Comparison of ENCODE assay signal across 16 cellular contexts in the genomic region with DNA sequence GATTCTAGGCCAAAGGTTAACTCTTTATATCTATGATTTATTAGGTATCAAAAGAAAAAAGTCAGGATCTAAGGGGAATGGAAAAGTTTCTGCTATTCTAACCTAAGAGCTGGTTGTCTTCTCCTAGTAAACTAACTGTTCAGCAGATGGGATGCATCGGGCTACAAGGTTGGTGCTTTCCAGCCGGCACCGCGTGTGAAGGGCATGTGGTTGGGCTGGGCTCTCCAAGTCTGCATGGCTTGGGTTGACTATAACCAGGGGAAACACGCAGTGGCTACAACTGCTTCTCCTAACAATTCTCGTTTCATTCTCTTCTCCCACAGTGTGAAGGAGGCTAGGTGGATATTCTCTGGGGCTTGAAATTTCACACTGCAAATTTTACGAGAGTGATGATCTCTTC.
DNase-seq lines count a peak whose midpoint lies in the region; ATAC-seq and TF ChIP-seq lines count a peak whose summit lies in the region.
"Had no signal": no experiment of that assay in that cellular context is flagged by ENCODE, and none has a peak within 500 bp of the region (broad histone marks: within the 10 kb centered on the region; RNA-seq: fewer than 3 reads in every experiment).

No MANE protein-coding gene starts in this region.

- no peak overlapping the region for H3K9ac ChIP-seq in GM23248

- H3K79me2 ChIP-seq in GM23248 (ENCODE audit: insufficient read depth): no peaks in the 10 kb centered on the region

- H3K9me2 ChIP-seq in GM23248 (ENCODE audit: insufficient read depth): no peaks in the 10 kb centered on the region

- in situ Hi-C loops in GM23248 (cut with MboI) (loop anchor here (10.0 to 25.0 kb wide), 2 partner anchors 275 to 437 kb away; no protein-coding TSS in a partner anchor), HAP-1 (cut with MboI; ENCODE audit: low sequenced_read_pairs) (loop anchor here (25.0 kb wide), 1 partner anchor 262 kb away; no protein-coding TSS in a partner anchor)

- ATAC-seq in upper lobe of left lung (ENCODE audit: low FRiP score in 2 of 2): peak; percentile 31 to 38

- H3K9me3 ChIP-seq in GM23248 (ENCODE audit: low read depth) (no peaks in the 10 kb centered on the region), upper lobe of left lung (no peaks in the 10 kb centered on the region), HAP-1 (no peaks in the 10 kb centered on the region)
- no peaks in the 10 kb centered on the region for H3K9me3 ChIP-seq in effector memory CD4-positive, alpha-beta T cell (ENCODE audit: control insufficient read depth, low read length)
- H3K9me3 ChIP-seq: BE2C, SJCRH30 had no signal

- H3K27ac ChIP-seq in GM23248 (no peak overlapping the region), upper lobe of left lung (no peak overlapping the region)
- no peak overlapping the region for H3K27ac ChIP-seq in effector memory CD4-positive, alpha-beta T cell (ENCODE audit: insufficient read depth, low read length, poor library complexity, severe bottlenecking)
- H3K27ac ChIP-seq: PC-9, SJCRH30 had no signal

- no peak for TF ChIP-seq EP300 in upper lobe of left lung (IDR thresholded peaks at IDR 0.05)

- H3K27me3 ChIP-seq in GM23248 (replicated peaks; ENCODE audit: insufficient read depth): no peaks in the 10 kb centered on the region; the same call in 1 of the 2 replicates
- no peaks in the 10 kb centered on the region for H3K27me3 ChIP-seq in upper lobe of left lung
- no peaks in the 10 kb centered on the region for H3K27me3 ChIP-seq in effector memory CD4-positive, alpha-beta T cell (replicated peaks; ENCODE audit: control insufficient read depth, insufficient read depth, low read length, poor library complexity, severe bottlenecking)
- peaks cover 3% of the 10 kb centered on the region; the same call in 1 of the 2 replicates for H3K27me3 ChIP-seq in HAP-1 (ENCODE audit: low read depth)
- H3K27me3 ChIP-seq: BE2C, SJCRH30 had no signal

- H2AFZ ChIP-seq in GM23248: no peak overlapping the region; the same call in 1 of the 2 replicates
- H2AFZ ChIP-seq: GM23338, PC-9 had no signal

- no peak for TF ChIP-seq POLR2A in upper lobe of left lung (IDR thresholded peaks at IDR 0.05)

- no peaks in the 10 kb centered on the region for H3F3A ChIP-seq in GM23248 (ENCODE audit: insufficient read depth)

- H3K4me3 ChIP-seq in GM23248 (no peak overlapping the region), upper lobe of left lung (no peak overlapping the region), HAP-1 (no peak overlapping the region)
- no peak overlapping the region for H3K4me3 ChIP-seq in effector memory CD4-positive, alpha-beta T cell (ENCODE audit: insufficient read depth, low read depth, low read length, poor library complexity, severe bottlenecking)
- H3K4me3 ChIP-seq: GM23338, PC-9, SJCRH30 had no signal

- no peaks in the 10 kb centered on the region for H3K36me3 ChIP-seq in GM23248 (ENCODE audit: low read depth)
- H3K36me3 ChIP-seq in upper lobe of left lung: no peaks in the 10 kb centered on the region
- H3K36me3 ChIP-seq in effector memory CD4-positive, alpha-beta T cell (ENCODE audit: control insufficient read depth, insufficient read depth, low read length): no peaks in the 10 kb centered on the region
- H3K36me3 ChIP-seq in HAP-1 (replicated peaks): no peaks in the 10 kb centered on the region
- H3K36me3 ChIP-seq: BE2C, SJCRH30 had no signal

- no peak overlapping the region for H3K4me2 ChIP-seq in GM23248 (ENCODE audit: unreplicated experiment)
- H3K4me2 ChIP-seq: GM23338, PC-9 had no signal

- no peaks in the 10 kb centered on the region for H4K20me1 ChIP-seq in GM23248 (ENCODE audit: insufficient read depth)

- peak; percentile 13 for DNase-seq in AG08396 (ENCODE audit: low spot score)
- peak; percentile 8 for DNase-seq in GM23248
- DNase-seq in cerebellum (ENCODE audit: low spot score): peak; percentile 24
- DNase-seq in upper lobe of left lung: peak in 1 of 2 donors; percentile 8
- no peak for DNase-seq in effector memory CD4-positive, alpha-beta T cell
- no peak for DNase-seq in HAP-1 (ENCODE audit: low spot score in 2 of 2)
- no peak for DNase-seq in anterior cingulate cortex (lab: John Stamatoyannopoulos, UW)
- DNase-seq: BE2C; CD4-positive, alpha-beta T cell; DMS53; NCI-H1105; NCI-H1694; NCI-H69; PC-9; SJCRH30 had no signal

- no peaks in the 10 kb centered on the region for H3K4me1 ChIP-seq in GM23248 (ENCODE audit: insufficient read depth)
- no peaks in the 10 kb centered on the region for H3K4me1 ChIP-seq in upper lobe of left lung
- no peaks in the 10 kb centered on the region for H3K4me1 ChIP-seq in effector memory CD4-positive, alpha-beta T cell (ENCODE audit: control insufficient read depth, insufficient read depth, low read length, poor library complexity, severe bottlenecking)
- H3K4me1 ChIP-seq in HAP-1: no peaks in the 10 kb centered on the region
- H3K4me1 ChIP-seq: BE2C, SJCRH30 had no signal

- no peak for TF ChIP-seq CTCF in upper lobe of left lung (IDR thresholded peaks at IDR 0.05)

- 8 to 15% methylated on average over 7 of the region's 7 CpGs for WGBS in GM23248 (ENCODE audit: low coverage in 1 of 2, low lambda C conversion rate in 2 of 2, missing lambda C conversion rate in 2 of 2), 2 experiments
- WGBS in upper lobe of left lung, 2 donors: 61 to 71% methylated on average over 7 of the region's 7 CpGs

Comparison
In these comparisons a context has a peak if more than half of its experiments do, and no peak if none do; other contexts are left out.
1. DNase-seq: peak in AG08396 (single experiment), GM23248 (single experiment) and cerebellum (single experiment); none in effector memory CD4-positive, alpha-beta T cell (0 of 3), HAP-1 (0 of 2) and anterior cingulate cortex (0 of 58).